1 cellular context compared by ENCODE assay signal in the genomic region with DNA sequence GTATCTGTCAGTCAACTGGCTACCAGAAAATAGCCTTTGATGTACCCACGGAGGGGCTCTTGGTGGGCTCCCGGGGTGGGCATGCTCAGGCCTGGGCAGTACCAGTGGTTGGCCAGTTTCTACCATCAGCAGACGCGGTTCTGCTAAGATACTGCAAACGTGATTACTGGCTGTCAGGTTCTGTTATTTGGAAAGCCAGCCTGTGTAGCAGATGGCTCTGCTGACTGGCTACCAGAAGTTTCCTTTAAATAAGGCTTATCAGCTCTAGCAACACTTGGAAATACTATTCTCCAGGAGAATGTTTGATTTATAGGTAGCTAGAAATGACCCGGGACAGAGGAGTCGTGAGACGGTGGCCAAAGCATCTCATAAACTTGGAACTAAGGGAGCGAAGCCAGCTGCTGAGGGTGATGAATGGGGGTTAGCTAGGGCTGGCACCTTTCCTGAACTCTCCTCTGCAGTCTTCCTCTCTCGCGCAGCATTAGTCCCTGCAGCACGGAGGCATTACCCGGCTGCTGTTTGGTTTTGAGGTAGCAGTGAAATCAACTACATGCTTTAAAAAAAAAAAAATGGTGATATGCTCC.
TF ChIP-seq lines count a peak whose summit lies in the region.

No MANE protein-coding gene starts in this region.

TF ChIP-seq in H1, 55 proteins besides CTCF, POLR2A, EP300 and RAD21 (continued from another document):
- TF ChIP-seq EGR1 (IDR thresholded peaks at IDR 0.05; ENCODE audit: borderline replicate concordance, low read depth, low read length): no peak
- TF ChIP-seq BCL11A (IDR thresholded peaks at IDR 0.05; ENCODE audit: low read depth in 2 of 2, low read length in 2 of 2): no peak
- TF ChIP-seq KDM4A (IDR thresholded peaks at IDR 0.05; ENCODE audit: low read depth, low read length, severe bottlenecking): no peak
- TF ChIP-seq, protein P1, sequence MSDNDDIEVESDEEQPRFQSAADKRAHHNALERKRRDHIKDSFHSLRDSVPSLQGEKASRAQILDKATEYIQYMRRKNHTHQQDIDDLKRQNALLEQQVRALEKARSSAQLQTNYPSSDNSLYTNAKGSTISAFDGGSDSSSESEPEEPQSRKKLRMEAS (IDR thresholded peaks at IDR 0.05): no peak
- no peak for TF ChIP-seq TBP (IDR thresholded peaks at IDR 0.05; ENCODE audit: low read depth, low read length)
TF ChIP-seq in H1: peak in this region for 0.
